ENCODE assay signal across 30 cellular contexts in genomic region chr18:72984290-72984689, GRCh38.
"Had no signal": no experiment of that assay in that cellular context is flagged by ENCODE, and none has a peak within 500 bp of the region (broad histone marks: within the 10 kb centered on the region; RNA-seq: fewer than 3 reads in every experiment).

No MANE protein-coding gene starts in this region.

- H3K27ac ChIP-seq: colonic mucosa, coronary artery, dorsolateral prefrontal cortex, epithelial cell of prostate, esophagus muscularis mucosa, esophagus squamous epithelium, gastrocnemius medialis, gastroesophageal sphincter, heart left ventricle, heart right ventricle, hepatocyte had no signal

- H3K27ac Mint-ChIP-seq: dendritic cell treated with granulocyte-macrophage colony-stimulating factor and Interleukin-4, amounts not matched to agents 40 ng/mL and 50 ng/mL, for 4 days; effector memory CD8-positive, alpha-beta T cell; endodermal cell had no signal

- H3K27me3 Mint-ChIP-seq: dendritic cell treated with granulocyte-macrophage colony-stimulating factor and Interleukin-4, amounts not matched to agents 40 ng/mL and 50 ng/mL, for 4 days; effector memory CD8-positive, alpha-beta T cell had no signal

- DNase-seq: colonic mucosa; cortex of kidney; dermis blood vessel endothelial cell; dorsolateral prefrontal cortex; effector CD4-positive, alpha-beta T cell; effector CD8-positive, alpha-beta T cell; effector memory CD4-positive, alpha-beta T cell; effector memory CD8-positive, alpha-beta T cell; endodermal cell; erythroblast; esophagus squamous epithelium; foreskin fibroblast; foreskin melanocyte; gastrocnemius medialis; glutamatergic neuron; head of caudate nucleus; heart left ventricle; heart right ventricle; hippocampal formation had no signal

- H3K36me3 ChIP-seq: colonic mucosa, esophagus muscularis mucosa, esophagus squamous epithelium, gastrocnemius medialis, gastroesophageal sphincter, heart left ventricle, heart right ventricle had no signal

- H3K9me3 Mint-ChIP-seq: effector memory CD8-positive, alpha-beta T cell; endodermal cell had no signal

- H3K4me3 Mint-ChIP-seq: dendritic cell treated with granulocyte-macrophage colony-stimulating factor and Interleukin-4, amounts not matched to agents 40 ng/mL and 50 ng/mL, for 4 days; effector memory CD8-positive, alpha-beta T cell; endodermal cell had no signal

- ATAC-seq: effector memory CD8-positive, alpha-beta T cell; esophagus mucosa; gastrocnemius medialis; gastroesophageal sphincter; heart left ventricle; heart right ventricle had no signal

- H3K9me3 ChIP-seq: colonic mucosa, gastrocnemius medialis had no signal

- H3K4me3 ChIP-seq: colonic mucosa, coronary artery, dorsolateral prefrontal cortex, esophagus muscularis mucosa, esophagus squamous epithelium, gastrocnemius medialis, gastroesophageal sphincter, heart left ventricle, heart right ventricle, hepatocyte had no signal

- H3K4me1 ChIP-seq: colonic mucosa, esophagus muscularis mucosa, esophagus squamous epithelium, gastrocnemius medialis, gastroesophageal sphincter, heart left ventricle, heart right ventricle had no signal

- FAIRE-seq: colon, endometrium, endothelial cell of umbilical vein, frontal cortex had no signal

- H3K4me1 Mint-ChIP-seq: endodermal cell had no signal

- H3K27me3 ChIP-seq: colonic mucosa, dorsolateral prefrontal cortex, esophagus muscularis mucosa, esophagus squamous epithelium, gastrocnemius medialis, gastroesophageal sphincter, heart left ventricle, heart right ventricle, hepatocyte had no signal
